Comparison of ENCODE assay signal across 1 cellular context in the genomic region with DNA sequence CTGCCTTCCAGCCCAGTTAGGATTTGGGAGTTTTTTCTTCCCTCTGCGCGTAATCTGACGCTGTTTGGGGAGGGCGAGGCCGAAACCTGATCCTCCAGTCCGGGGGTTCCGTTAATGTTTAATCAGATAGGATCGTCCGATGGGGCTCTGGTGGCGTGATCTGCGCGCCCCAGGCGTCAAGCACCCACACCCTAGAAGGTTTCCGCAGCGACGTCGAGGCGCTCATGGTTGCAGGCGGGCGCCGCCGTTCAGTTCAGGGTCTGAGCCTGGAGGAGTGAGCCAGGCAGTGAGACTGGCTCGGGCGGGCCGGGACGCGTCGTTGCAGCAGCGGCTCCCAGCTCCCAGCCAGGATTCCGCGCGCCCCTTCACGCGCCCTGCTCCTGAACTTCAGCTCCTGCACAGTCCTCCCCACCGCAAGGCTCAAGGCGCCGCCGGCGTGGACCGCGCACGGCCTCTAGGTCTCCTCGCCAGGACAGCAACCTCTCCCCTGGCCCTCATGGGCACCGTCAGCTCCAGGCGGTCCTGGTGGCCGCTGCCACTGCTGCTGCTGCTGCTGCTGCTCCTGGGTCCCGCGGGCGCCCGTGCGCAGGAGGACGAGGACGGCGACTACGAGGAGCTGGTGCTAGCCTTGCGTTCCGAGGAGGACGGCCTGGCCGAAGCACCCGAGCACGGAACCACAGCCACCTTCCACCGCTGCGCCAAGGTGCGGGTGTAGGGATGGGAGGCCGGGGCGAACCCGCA.
TF ChIP-seq lines count a peak whose summit lies in the region.

Gene PCSK9, plus strand, starts transcription at position 207 of the 741 bp plus-strand sequence. Its CDS starts 290 bp downstream, at position 497.

TF ChIP-seq in HepG2, 621 proteins besides CTCF, POLR2A, EP300 and RAD21 (continued from another document and continues in another):
- no peak for TF ChIP-seq AGO1 (IDR thresholded peaks at IDR 0.05; ENCODE audit: low read depth, low read length, poor library complexity, severe bottlenecking)
- TF ChIP-seq DNMT1 (CRISPR knock-in tag; IDR thresholded peaks at IDR 0.05) = 0 out of 2 replicates have a peak, but pooled peaks have one; percentile 34
- TF ChIP-seq ZNF720 (CRISPR knock-in tag; IDR thresholded peaks at IDR 0.05) = no peak
- no peak for TF ChIP-seq ZEB1 (IDR thresholded peaks at IDR 0.05; ENCODE audit: insufficient replicate concordance, low read depth)
- peak; percentile 85 for TF ChIP-seq SPEN (CRISPR knock-in tag; IDR thresholded peaks at IDR 0.05; ENCODE audit: low read depth)
- TF ChIP-seq TCF7 (IDR thresholded peaks at IDR 0.05; ENCODE audit: low read depth) = no peak
- TF ChIP-seq CREB1 (IDR thresholded peaks at IDR 0.05) = peak; percentile 74
- peak; percentile 61 for TF ChIP-seq CREB1 (CRISPR knock-in tag; IDR thresholded peaks at IDR 0.05)
- no peak for TF ChIP-seq GATA4 (IDR thresholded peaks at IDR 0.05; ENCODE audit: borderline replicate concordance, low read depth)
- TF ChIP-seq PITX1 (CRISPR knock-in tag; IDR thresholded peaks at IDR 0.05) = peak; percentile 86
- peak; percentile 80 for TF ChIP-seq ZNF543 (CRISPR knock-in tag; IDR thresholded peaks at IDR 0.05)
- TF ChIP-seq, protein P1, sequence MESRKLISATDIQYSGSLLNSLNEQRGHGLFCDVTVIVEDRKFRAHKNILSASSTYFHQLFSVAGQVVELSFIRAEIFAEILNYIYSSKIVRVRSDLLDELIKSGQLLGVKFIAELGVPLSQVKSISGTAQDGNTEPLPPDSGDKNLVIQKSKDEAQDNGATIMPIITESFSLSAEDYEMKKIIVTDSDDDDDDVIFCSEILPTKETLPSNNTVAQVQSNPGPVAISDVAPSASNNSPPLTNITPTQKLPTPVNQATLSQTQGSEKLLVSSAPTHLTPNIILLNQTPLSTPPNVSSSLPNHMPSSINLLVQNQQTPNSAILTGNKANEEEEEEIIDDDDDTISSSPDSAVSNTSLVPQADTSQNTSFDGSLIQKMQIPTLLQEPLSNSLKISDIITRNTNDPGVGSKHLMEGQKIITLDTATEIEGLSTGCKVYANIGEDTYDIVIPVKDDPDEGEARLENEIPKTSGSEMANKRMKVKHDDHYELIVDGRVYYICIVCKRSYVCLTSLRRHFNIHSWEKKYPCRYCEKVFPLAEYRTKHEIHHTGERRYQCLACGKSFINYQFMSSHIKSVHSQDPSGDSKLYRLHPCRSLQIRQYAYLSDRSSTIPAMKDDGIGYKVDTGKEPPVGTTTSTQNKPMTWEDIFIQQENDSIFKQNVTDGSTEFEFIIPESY (CRISPR knock-in tag; IDR thresholded peaks at IDR 0.05) = no peak
- TF ChIP-seq HNF1A (IDR thresholded peaks at IDR 0.05; ENCODE audit: low read depth) = peak; percentile 98
- peak; percentile 99 for TF ChIP-seq HNF1A (CRISPR knock-in tag; IDR thresholded peaks at IDR 0.05; ENCODE audit: borderline replicate concordance)
- no peak; the same call in 1 of the 2 replicates for TF ChIP-seq ZSCAN20 (CRISPR knock-in tag; IDR thresholded peaks at IDR 0.05; ENCODE audit: borderline replicate concordance)
- TF ChIP-seq, protein P2, sequence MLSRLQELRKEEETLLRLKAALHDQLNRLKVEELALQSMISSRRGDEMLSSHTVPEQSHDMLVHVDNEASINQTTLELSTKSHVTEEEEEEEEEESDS (CRISPR knock-in tag; IDR thresholded peaks at IDR 0.05; ENCODE audit: borderline replicate concordance) = peak; percentile 67; the same call in 1 of the 2 replicates
- 0 out of 2 replicates have a peak, but pooled peaks have one; percentile 37 for TF ChIP-seq THAP11 (CRISPR knock-in tag; IDR thresholded peaks at IDR 0.05)
- no peak; the same call in 1 of the 2 replicates for TF ChIP-seq SIN3A (IDR thresholded peaks at IDR 0.05; ENCODE audit: borderline replicate concordance, low read depth, low read length)
- TF ChIP-seq ZNF460 (CRISPR knock-in tag; IDR thresholded peaks at IDR 0.05; ENCODE audit: borderline replicate concordance) = no peak
- no peak; the same call in 1 of the 2 replicates for TF ChIP-seq ELK4 (CRISPR knock-in tag; IDR thresholded peaks at IDR 0.05; ENCODE audit: borderline replicate concordance)
- TF ChIP-seq ZMYM3 (CRISPR knock-in tag; IDR thresholded peaks at IDR 0.05) = peak; percentile 66
- no peak for TF ChIP-seq HNRNPL (IDR thresholded peaks at IDR 0.05; ENCODE audit: low read depth, low read length)
- no peak for TF ChIP-seq MAFF (IDR thresholded peaks at IDR 0.05; ENCODE audit: low read depth, low read length)
- TF ChIP-seq RNF2 (conservative IDR thresholded peaks at IDR 0.05; ENCODE audit: low read depth) = peak; percentile 61; the same call in 1 of the 2 replicates
- TF ChIP-seq PREB (CRISPR knock-in tag; IDR thresholded peaks at IDR 0.05) = no peak
- TF ChIP-seq CHD2 (IDR thresholded peaks at IDR 0.05; ENCODE audit: low read depth, low read length) = no peak; the same call in 1 of the 2 replicates
- no peak for TF ChIP-seq ZFP82 (CRISPR knock-in tag; IDR thresholded peaks at IDR 0.05; ENCODE audit: borderline replicate concordance)
- peak; percentile 97; the same call in 1 of the 2 replicates for TF ChIP-seq IRX3 (CRISPR knock-in tag; IDR thresholded peaks at IDR 0.05; ENCODE audit: borderline replicate concordance, low read depth)
- TF ChIP-seq NFAT5 (CRISPR knock-in tag; IDR thresholded peaks at IDR 0.05) = peak; percentile 93
- peak; percentile 28; the same call in 1 of the 2 replicates for TF ChIP-seq RXRB (CRISPR knock-in tag; IDR thresholded peaks at IDR 0.05; ENCODE audit: borderline replicate concordance)
- TF ChIP-seq ARHGAP35 (CRISPR knock-in tag; IDR thresholded peaks at IDR 0.05; ENCODE audit: borderline replicate concordance) = peak; percentile 68; the same call in 1 of the 2 replicates
- TF ChIP-seq ZNF224 (CRISPR knock-in tag; IDR thresholded peaks at IDR 0.05) = no peak; the same call in 1 of the 2 replicates
- peak; percentile 46; the same call in 1 of the 2 replicates for TF ChIP-seq JUND (CRISPR knock-in tag; IDR thresholded peaks at IDR 0.05)
- no peak; the same call in 1 of the 2 replicates for TF ChIP-seq ZBTB38 (CRISPR knock-in tag; IDR thresholded peaks at IDR 0.05)
- TF ChIP-seq ZNF891 (CRISPR knock-in tag; IDR thresholded peaks at IDR 0.05) = peak; percentile 87
- peak; percentile 85 for TF ChIP-seq MED8 (CRISPR knock-in tag; IDR thresholded peaks at IDR 0.05; ENCODE audit: insufficient replicate concordance)
